Comparison of ENCODE assay signal across 8 cellular contexts in the genomic region with DNA sequence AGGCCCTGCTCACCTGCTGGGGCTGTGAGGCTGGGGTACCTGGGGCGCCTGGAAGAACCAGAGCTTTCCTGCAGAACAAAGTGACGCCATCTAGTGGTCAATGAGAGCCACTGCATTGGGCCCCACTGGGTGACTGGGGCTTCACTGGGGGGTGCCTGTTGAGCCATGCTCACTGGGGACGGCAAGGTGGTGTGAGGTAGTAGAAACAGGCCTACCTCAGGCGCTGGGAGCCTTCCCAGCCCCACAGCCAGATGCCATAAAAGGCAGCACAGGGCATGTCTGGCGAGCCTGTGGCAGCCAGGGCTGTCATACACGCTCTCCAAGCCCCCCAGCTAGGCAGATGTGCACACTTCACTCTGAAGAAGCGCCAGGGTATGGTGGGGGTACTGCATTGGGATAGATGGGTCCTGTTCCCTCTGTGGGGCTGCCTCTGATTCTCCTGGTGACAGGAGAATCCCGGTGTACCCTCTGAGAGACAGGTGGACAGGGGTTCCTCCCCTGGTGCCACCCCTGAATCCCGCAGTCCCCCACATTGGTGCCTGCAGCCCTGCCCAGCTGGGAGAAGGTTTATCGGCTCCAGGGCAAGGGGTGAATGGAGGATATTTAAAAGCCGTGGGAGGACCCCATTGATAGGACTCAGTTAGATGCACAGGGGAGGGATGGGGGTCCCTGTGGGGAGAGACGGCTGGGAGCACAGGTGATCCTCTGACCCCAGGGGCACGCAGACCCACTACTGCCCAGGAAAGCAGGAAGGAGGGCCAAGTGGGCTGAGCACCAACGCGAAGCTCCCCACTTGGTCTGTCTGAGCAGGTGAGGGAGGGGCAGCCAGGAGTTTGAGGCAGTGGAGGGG.
DNase-seq lines count a peak whose midpoint lies in the region; ATAC-seq, FAIRE-seq and TF ChIP-seq lines count a peak whose summit lies in the region.

No MANE protein-coding gene starts in this region.

- H3K27me3 Mint-ChIP-seq in T-helper 2 cell treated with Interferon-gamma antibody and Interleukin-4, amounts not matched to agents 5 μg/mL and 100 μg/mL, for 36 hours (ENCODE audit: low read depth) = no peaks in the 10 kb centered on the region

- DNase-seq in A172 (ENCODE audit: low spot score) = peak; percentile 10
- DNase-seq in GM13976 (ENCODE audit: low spot score) = peak; percentile 70
- peak; percentile 17 for DNase-seq in T-helper 2 cell treated with Interferon-gamma antibody and Interleukin-4, amounts not matched to agents 5 μg/mL and 100 μg/mL, for 36 hours (ENCODE audit: low spot score)
- peak; percentile 56 to 78 (median 74) for DNase-seq in K562 (ENCODE audit: extremely low read depth in 1 of 4, low spot score in 3 of 4)
- DNase-seq in midbrain (lab: John Stamatoyannopoulos, UW) = peak; percentile 54
- DNase-seq in upper lobe of right lung = no peak
- no peak for DNase-seq in hippocampal formation (lab: John Stamatoyannopoulos, UW)

- H3K79me2 ChIP-seq in K562 (ENCODE audit: control insufficient read depth, insufficient read depth, low read length) = no peaks in the 10 kb centered on the region

- H3K9me3 ChIP-seq in K562 (replicated peaks; ENCODE audit: control insufficient read depth, insufficient read depth, low read depth, low read length) (no peaks in the 10 kb centered on the region), upper lobe of right lung (no peaks in the 10 kb centered on the region)

- FAIRE-seq in K562 (lab: Jason Lieb, UNC) = peak; percentile 35

- peaks cover 11% of the 10 kb centered on the region for H3K4me1 Mint-ChIP-seq in T-helper 2 cell treated with Interferon-gamma antibody and Interleukin-4, amounts not matched to agents 5 μg/mL and 100 μg/mL, for 36 hours (ENCODE audit: low read depth)

- no peaks in the 10 kb centered on the region for H3K9me3 Mint-ChIP-seq in T-helper 2 cell treated with Interferon-gamma antibody and Interleukin-4, amounts not matched to agents 5 μg/mL and 100 μg/mL, for 36 hours

- TF ChIP-seq CTCF in GM13976 (IDR thresholded peaks at IDR 0.05; ENCODE audit: borderline replicate concordance, control extremely low read depth, extremely low read depth, insufficient read depth, missing control alignments) (peak; percentile 42), K562 (IDR thresholded peaks at IDR 0.05 in 2 of 3, conservative IDR thresholded peaks at IDR 0.05 in 1 of 3; ENCODE audit: insufficient read depth in 2 of 3, low read depth in 1 of 3, low read length in 3 of 3) (peak; percentile 73 to 85 (median 78)), upper lobe of right lung (IDR thresholded peaks at IDR 0.05) (peak; percentile 63)

- H3K4me1 ChIP-seq in K562 (replicated peaks in 1 of 2; ENCODE audit: control insufficient read depth in 2 of 2, insufficient read depth in 2 of 2, low read length in 2 of 2) (peaks cover 0 to 10% of the 10 kb centered on the region in 2 experiments; a peak in 2 of 5 replicates), upper lobe of right lung (no peaks in the 10 kb centered on the region)

- intact Hi-C loops in K562 (cut with micrococcal nuclease) = loop anchor here (1.0 kb wide), 1 partner anchor 108 kb away; no protein-coding TSS in a partner anchor
- intact Hi-C loops in upper lobe of right lung (cut with DNase I) = no loop called here

- peaks cover 3% of the 10 kb centered on the region; the same call in 1 of the 3 replicates for H3K36me3 ChIP-seq in K562 (ENCODE audit: control insufficient read depth, insufficient read depth, low read length)
- H3K36me3 ChIP-seq in upper lobe of right lung = no peaks in the 10 kb centered on the region

- no peak overlapping the region for H3K4me2 ChIP-seq in K562 (ENCODE audit: insufficient read depth, low read length)

- no peak overlapping the region for H3K27ac ChIP-seq in K562 (ENCODE audit: extremely low read depth, low read depth, low read length)
- no peak overlapping the region for H3K27ac ChIP-seq in upper lobe of right lung

- peak; percentile 23 to 65; a peak in 3 of 4 replicates for TF ChIP-seq RAD21 in K562 (CRISPR knock-in tag; conservative IDR thresholded peaks at IDR 0.05 in 1 of 2, IDR thresholded peaks at IDR 0.05 in 1 of 2)

- no peaks in the 10 kb centered on the region for H3K36me3 Mint-ChIP-seq in T-helper 2 cell treated with Interferon-gamma antibody and Interleukin-4, amounts not matched to agents 5 μg/mL and 100 μg/mL, for 36 hours (ENCODE audit: low read depth)

- no peak for TF ChIP-seq POLR2A in K562 (conservative IDR thresholded peaks at IDR 0.05)

- TF ChIP-seq EP300 in K562 (IDR thresholded peaks at IDR 0.05; ENCODE audit: low read length) = no peak

- in situ Hi-C loops in GM13976 (cut with MboI; ENCODE audit: low sequenced_read_pairs, unreplicated experiment) = no loop called here
- in situ Hi-C loops in K562 (cut with MboI) = no loop called here

- H3K27ac Mint-ChIP-seq in T-helper 2 cell treated with Interferon-gamma antibody and Interleukin-4, amounts not matched to agents 5 μg/mL and 100 μg/mL, for 36 hours = no peak overlapping the region

- H4K20me1 ChIP-seq in K562 (replicated peaks; ENCODE audit: control insufficient read depth, insufficient read depth, low read length) = peaks cover 13% of the 10 kb centered on the region; the same call in 1 of the 2 replicates

- H2AFZ ChIP-seq in K562 (ENCODE audit: low read depth, low read length) = no peak overlapping the region

- H3K4me3 ChIP-seq in K562 (no peak overlapping the region), upper lobe of right lung (no peak overlapping the region)

- H3K9ac ChIP-seq in K562 (ENCODE audit: insufficient read depth in 1 of 2, low read depth in 2 of 2, low read length in 2 of 2) = no peak overlapping the region; a peak in 1 of 4 replicates

- no TSS peak for BruUV-seq in K562 (replicated peaks; lab: Mats Ljungman, UMichigan)

- CTCF ChIA-PET in K562 (lab: Yijun Ruan, JAX; ENCODE audit: low intra/inter-chr PET ratio) = interaction anchor here (1.2 kb wide), 1 partner anchor 169 kb away, joined by 3 read pairs; no protein-coding TSS in a partner anchor

- 53% methylated on average over 14 of the region's 15 CpGs for WGBS in K562 (ENCODE audit: insufficient coverage, low coverage, missing lambda C conversion rate)

- no peaks in the 10 kb centered on the region for H3K27me3 ChIP-seq in K562 (ENCODE audit: control insufficient read depth in 2 of 2, insufficient read depth in 2 of 2, low read length in 2 of 2)
- no peaks in the 10 kb centered on the region for H3K27me3 ChIP-seq in upper lobe of right lung

- POLR2A ChIA-PET in K562 (lab: Yijun Ruan, JAX) = interaction anchor here (0.6 to 1.8 kb wide), 3 partner anchors 9 to 81 kb away, joined by 3 to 6 read pairs (median 5); no protein-coding TSS in a partner anchor

- no peaks in the 10 kb centered on the region for H3K9me1 ChIP-seq in K562 (ENCODE audit: control insufficient read depth, insufficient read depth, low read length)

- peak; percentile 90 for ATAC-seq in K562
- ATAC-seq in upper lobe of right lung = peak; percentile 32
- no peak for ATAC-seq in GM18858 (IDR thresholded peaks at IDR 0.05; ENCODE audit: unreplicated experiment)

- no peak overlapping the region for H3K4me3 Mint-ChIP-seq in T-helper 2 cell treated with Interferon-gamma antibody and Interleukin-4, amounts not matched to agents 5 μg/mL and 100 μg/mL, for 36 hours

TF ChIP-seq in K562, 482 proteins besides CTCF, POLR2A, EP300 and RAD21:
- TF ChIP-seq, protein P1, sequence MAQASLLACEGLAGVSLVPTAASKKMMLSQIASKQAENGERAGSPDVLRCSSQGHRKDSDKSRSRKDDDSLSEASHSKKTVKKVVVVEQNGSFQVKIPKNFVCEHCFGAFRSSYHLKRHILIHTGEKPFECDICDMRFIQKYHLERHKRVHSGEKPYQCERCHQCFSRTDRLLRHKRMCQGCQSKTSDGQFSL (CRISPR knock-in tag; IDR thresholded peaks at IDR 0.05) = 0 out of 2 replicates have a peak, but pooled peaks have one; percentile 17
- TF ChIP-seq, protein P1 (tag; IDR thresholded peaks at IDR 0.05) = no peak
- TF ChIP-seq, protein P2, sequence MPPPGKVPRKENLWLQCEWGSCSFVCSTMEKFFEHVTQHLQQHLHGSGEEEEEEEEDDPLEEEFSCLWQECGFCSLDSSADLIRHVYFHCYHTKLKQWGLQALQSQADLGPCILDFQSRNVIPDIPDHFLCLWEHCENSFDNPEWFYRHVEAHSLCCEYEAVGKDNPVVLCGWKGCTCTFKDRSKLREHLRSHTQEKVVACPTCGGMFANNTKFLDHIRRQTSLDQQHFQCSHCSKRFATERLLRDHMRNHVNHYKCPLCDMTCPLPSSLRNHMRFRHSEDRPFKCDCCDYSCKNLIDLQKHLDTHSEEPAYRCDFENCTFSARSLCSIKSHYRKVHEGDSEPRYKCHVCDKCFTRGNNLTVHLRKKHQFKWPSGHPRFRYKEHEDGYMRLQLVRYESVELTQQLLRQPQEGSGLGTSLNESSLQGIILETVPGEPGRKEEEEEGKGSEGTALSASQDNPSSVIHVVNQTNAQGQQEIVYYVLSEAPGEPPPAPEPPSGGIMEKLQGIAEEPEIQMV (tag; conservative IDR thresholded peaks at IDR 0.05; ENCODE audit: low read depth) = no peak
- no peak for TF ChIP-seq SRSF3 (IDR thresholded peaks at IDR 0.05; ENCODE audit: insufficient read depth, low read length)
- TF ChIP-seq SMC3 (conservative IDR thresholded peaks at IDR 0.05; ENCODE audit: insufficient read depth, low read depth, low read length) = peak; percentile 47
- no peak for TF ChIP-seq XRCC3 (IDR thresholded peaks at IDR 0.05)
- TF ChIP-seq TRIM28 (IDR thresholded peaks at IDR 0.05) = no peak
- no peak for TF ChIP-seq ZNF551 (CRISPR knock-in tag; IDR thresholded peaks at IDR 0.05)
- TF ChIP-seq, protein P3, sequence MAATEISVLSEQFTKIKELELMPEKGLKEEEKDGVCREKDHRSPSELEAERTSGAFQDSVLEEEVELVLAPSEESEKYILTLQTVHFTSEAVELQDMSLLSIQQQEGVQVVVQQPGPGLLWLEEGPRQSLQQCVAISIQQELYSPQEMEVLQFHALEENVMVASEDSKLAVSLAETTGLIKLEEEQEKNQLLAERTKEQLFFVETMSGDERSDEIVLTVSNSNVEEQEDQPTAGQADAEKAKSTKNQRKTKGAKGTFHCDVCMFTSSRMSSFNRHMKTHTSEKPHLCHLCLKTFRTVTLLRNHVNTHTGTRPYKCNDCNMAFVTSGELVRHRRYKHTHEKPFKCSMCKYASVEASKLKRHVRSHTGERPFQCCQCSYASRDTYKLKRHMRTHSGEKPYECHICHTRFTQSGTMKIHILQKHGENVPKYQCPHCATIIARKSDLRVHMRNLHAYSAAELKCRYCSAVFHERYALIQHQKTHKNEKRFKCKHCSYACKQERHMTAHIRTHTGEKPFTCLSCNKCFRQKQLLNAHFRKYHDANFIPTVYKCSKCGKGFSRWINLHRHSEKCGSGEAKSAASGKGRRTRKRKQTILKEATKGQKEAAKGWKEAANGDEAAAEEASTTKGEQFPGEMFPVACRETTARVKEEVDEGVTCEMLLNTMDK (IDR thresholded peaks at IDR 0.05; ENCODE audit: borderline replicate concordance, insufficient read depth, low read depth, low read length, poor library complexity, severe bottlenecking) = peak; percentile 64
TF ChIP-seq in K562: peak in this region for 3.

Comparison
In these comparisons a context has a peak if more than half of its experiments do, and no peak if none do; other contexts are left out.
1. DNase-seq: peak in A172 (single experiment), GM13976 (single experiment), T-helper 2 cell treated with Interferon-gamma antibody and Interleukin-4, amounts not matched to agents 5 μg/mL and 100 μg/mL, for 36 hours (single experiment), K562 (4 of 4) and midbrain (single experiment); none in upper lobe of right lung (single experiment) and hippocampal formation (0 of 2).
2. Peak in every context shown above with its lines, with median percentiles within 50 percentile points of each other: CTCF ChIP-seq.